Comparison of ENCODE assay signal across 9 cellular contexts in the genomic region with DNA sequence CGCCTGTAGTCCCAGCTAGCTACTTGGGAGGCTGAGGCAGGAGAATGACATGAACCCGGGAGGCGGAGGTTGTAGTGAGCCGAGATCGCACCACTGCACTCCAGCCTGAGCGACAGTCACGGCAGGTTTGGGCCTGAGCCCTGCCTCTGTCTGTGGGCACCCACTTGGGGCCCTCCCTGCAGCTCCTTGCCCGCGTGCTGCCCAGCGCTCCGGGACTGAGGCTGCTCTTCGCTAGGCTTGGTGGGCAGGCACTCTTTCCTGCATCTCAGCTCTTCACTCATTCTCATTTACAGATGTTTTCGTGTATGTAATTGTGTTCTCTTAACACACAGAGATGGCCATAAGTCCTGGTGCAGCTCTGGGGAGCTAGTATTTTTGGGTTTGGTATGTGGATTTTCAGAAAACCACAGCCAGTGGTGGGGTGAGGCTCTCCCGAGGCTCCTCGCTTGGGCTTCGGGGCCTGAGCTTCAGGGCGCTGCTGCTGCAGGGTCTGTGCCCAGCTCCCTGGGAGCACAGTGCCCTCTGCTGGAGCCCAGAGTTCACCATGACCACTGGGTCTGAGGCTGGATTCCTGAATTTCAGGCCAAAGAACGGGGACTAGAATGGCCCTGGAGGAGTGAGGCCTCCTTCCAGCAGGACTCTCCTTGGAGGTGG. TPM values are rescaled to one million over a fixed set of nuclear protein-coding genes. Genes with fewer than 3 reads are reported as not detected.
A peak's percentile ranks its signal among the peaks of the same experiment; 100 is the strongest.
DNase-seq lines count a peak whose midpoint lies in the region; ATAC-seq and TF ChIP-seq lines count a peak whose summit lies in the region.
"Had no signal": no experiment of that assay in that cellular context is flagged by ENCODE, and none has a peak within 500 bp of the region (broad histone marks: within the 10 kb centered on the region; RNA-seq: fewer than 3 reads in every experiment).

No MANE protein-coding gene starts in this region.

- no peak overlapping the region for H3K4me3 ChIP-seq in SJCRH30
- no peak overlapping the region for H3K4me3 ChIP-seq in upper lobe of right lung

- peak overlapping the region; percentile 67 for H3K4me3 Mint-ChIP-seq in activated naive CD8-positive, alpha-beta T cell
- peak overlapping the region; percentile 23 for H3K4me3 Mint-ChIP-seq in glutamatergic neuron (ENCODE audit: unreplicated experiment)

- peak; percentile 90 for ATAC-seq in upper lobe of right lung
- ATAC-seq in HG02642 (IDR thresholded peaks at IDR 0.05; ENCODE audit: poor library complexity, unreplicated experiment) = no peak

- TF ChIP-seq CTCF in glutamatergic neuron (IDR thresholded peaks at IDR 0.05; ENCODE audit: partially characterized antibody, unreplicated experiment) (peak; percentile 78), upper lobe of right lung (IDR thresholded peaks at IDR 0.05) (peak; percentile 89)

- intact Hi-C loops in posterior cingulate gyrus (cut with DNase I) = loop anchor here (1.0 to 10.0 kb wide), 2 partner anchors 253 to 392 kb away; no protein-coding TSS in a partner anchor
- intact Hi-C loops in upper lobe of right lung (cut with DNase I) = no loop called here

- DNase-seq in COR-L47 (lab: John Stamatoyannopoulos, UW) = peak; percentile 52
- DNase-seq in HS-5 (ENCODE audit: low read depth) = peak; percentile 32
- DNase-seq in SJCRH30 = peak; percentile 70 to 81
- DNase-seq in glutamatergic neuron = peak; percentile 89
- DNase-seq in posterior cingulate gyrus = peak; percentile 61 to 98 (median 84)
- peak; percentile 88 for DNase-seq in upper lobe of right lung

- H3K36me3 Mint-ChIP-seq in activated naive CD8-positive, alpha-beta T cell = peaks cover 2% of the 10 kb centered on the region
- no peaks in the 10 kb centered on the region for H3K36me3 Mint-ChIP-seq in glutamatergic neuron (ENCODE audit: unreplicated experiment)

- H3K36me3 ChIP-seq in SJCRH30 (peaks cover 27% of the 10 kb centered on the region), upper lobe of right lung (peaks cover 22% of the 10 kb centered on the region)

- H3K4me1 ChIP-seq in SJCRH30 (peaks cover 10% of the 10 kb centered on the region), upper lobe of right lung (peaks cover 66% of the 10 kb centered on the region)

- no peaks in the 10 kb centered on the region for H3K27me3 ChIP-seq in SJCRH30
- no peaks in the 10 kb centered on the region for H3K27me3 ChIP-seq in upper lobe of right lung

- peaks cover 63% of the 10 kb centered on the region for H3K4me1 Mint-ChIP-seq in activated naive CD8-positive, alpha-beta T cell (ENCODE audit: low read depth)
- H3K4me1 Mint-ChIP-seq in glutamatergic neuron (ENCODE audit: low read depth, unreplicated experiment) = peaks cover 39% of the 10 kb centered on the region

- no peaks in the 10 kb centered on the region for H3K9me3 Mint-ChIP-seq in activated naive CD8-positive, alpha-beta T cell (ENCODE audit: low read depth)
- H3K9me3 Mint-ChIP-seq in glutamatergic neuron (ENCODE audit: unreplicated experiment) = peaks cover 2% of the 10 kb centered on the region

- peak overlapping the region; percentile 13 for H3K27ac Mint-ChIP-seq in activated naive CD8-positive, alpha-beta T cell
- no peak overlapping the region for H3K27ac Mint-ChIP-seq in glutamatergic neuron (ENCODE audit: unreplicated experiment)

- H3K9me3 ChIP-seq in SJCRH30 (replicated peaks) = no peaks in the 10 kb centered on the region
- no peaks in the 10 kb centered on the region for H3K9me3 ChIP-seq in upper lobe of right lung

- H3K27ac ChIP-seq in SJCRH30 (no peak overlapping the region), upper lobe of right lung (peak overlapping the region; percentile 80)

- H3K27me3 Mint-ChIP-seq in activated naive CD8-positive, alpha-beta T cell = no peaks in the 10 kb centered on the region
- no peaks in the 10 kb centered on the region for H3K27me3 Mint-ChIP-seq in glutamatergic neuron (ENCODE audit: unreplicated experiment)

RNA-seq across cellular contexts. Expression of a gene that starts 15.2 kb away (rescaled TPM):
- total RNA-seq in SJCRH30 (2014; rRNA removed; shearing (Covaris generic)) = 50.4 and 53.0 TPM in 2 replicates
- total RNA-seq in glutamatergic neuron (ENCODE audit: unreplicated experiment) (46.3 TPM), upper lobe of right lung (80.8 TPM)

RNA-seq across cellular contexts. Expression of a gene that starts 49.0 kb away (rescaled TPM):
- total RNA-seq in SJCRH30 (2014; rRNA removed; shearing (Covaris generic)) = 6.1 TPM in 2 replicates
- 15.3 TPM for total RNA-seq in glutamatergic neuron (ENCODE audit: unreplicated experiment)
- total RNA-seq in upper lobe of right lung = not detected

RNA-seq across cellular contexts. Expression of a gene that starts 55.9 kb away (rescaled TPM):
- total RNA-seq in SJCRH30 (2014; rRNA removed; shearing (Covaris generic)) = not detected in 2 replicates
- not detected for total RNA-seq in glutamatergic neuron (ENCODE audit: unreplicated experiment)
- total RNA-seq in upper lobe of right lung = 9.7 TPM
- total RNA-seq: activated CD8-positive, alpha-beta memory T cell treated with anti-CD3 and anti-CD28 coated beads for 36 hours had no signal

Comparison
In these comparisons a context has a peak if more than half of its experiments do, and no peak if none do; other contexts are left out.
1. DNase-seq: peak in every context shown above with its lines; median percentile 89 in glutamatergic neuron; 88 in upper lobe of right lung; 84 in posterior cingulate gyrus; 76 in SJCRH30; 52 in COR-L47; 32 in HS-5.